Comparison of ENCODE assay signal across 2 cellular contexts in the genomic region with DNA sequence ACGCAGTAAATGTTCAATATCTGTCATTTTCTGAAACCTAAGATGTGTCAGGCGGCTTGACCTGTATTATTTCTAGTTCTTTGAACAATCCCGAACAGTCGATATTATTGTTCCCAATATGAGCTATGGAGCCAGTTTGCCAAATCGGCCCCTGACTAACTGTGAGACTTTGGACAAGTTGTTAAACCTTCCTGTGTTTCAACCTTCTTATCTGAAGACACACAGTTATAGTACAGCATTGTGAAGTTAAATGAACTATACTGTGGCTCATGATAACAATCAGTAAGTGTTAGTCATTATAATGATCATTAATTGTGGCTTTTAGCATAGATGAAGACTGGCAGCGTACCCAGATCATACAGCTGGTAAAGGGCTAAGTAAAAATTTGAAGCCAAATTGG.
TF ChIP-seq lines count a peak whose summit lies in the region.

No MANE protein-coding gene starts in this region.

TF ChIP-seq in HCT116, 20 proteins besides CTCF, POLR2A, EP300 and RAD21:
- no peak for TF ChIP-seq CEBPB (IDR thresholded peaks at IDR 0.05; ENCODE audit: low read depth)
- no peak for TF ChIP-seq FOSL1 (IDR thresholded peaks at IDR 0.05; ENCODE audit: low read depth)
- TF ChIP-seq, protein P1, sequence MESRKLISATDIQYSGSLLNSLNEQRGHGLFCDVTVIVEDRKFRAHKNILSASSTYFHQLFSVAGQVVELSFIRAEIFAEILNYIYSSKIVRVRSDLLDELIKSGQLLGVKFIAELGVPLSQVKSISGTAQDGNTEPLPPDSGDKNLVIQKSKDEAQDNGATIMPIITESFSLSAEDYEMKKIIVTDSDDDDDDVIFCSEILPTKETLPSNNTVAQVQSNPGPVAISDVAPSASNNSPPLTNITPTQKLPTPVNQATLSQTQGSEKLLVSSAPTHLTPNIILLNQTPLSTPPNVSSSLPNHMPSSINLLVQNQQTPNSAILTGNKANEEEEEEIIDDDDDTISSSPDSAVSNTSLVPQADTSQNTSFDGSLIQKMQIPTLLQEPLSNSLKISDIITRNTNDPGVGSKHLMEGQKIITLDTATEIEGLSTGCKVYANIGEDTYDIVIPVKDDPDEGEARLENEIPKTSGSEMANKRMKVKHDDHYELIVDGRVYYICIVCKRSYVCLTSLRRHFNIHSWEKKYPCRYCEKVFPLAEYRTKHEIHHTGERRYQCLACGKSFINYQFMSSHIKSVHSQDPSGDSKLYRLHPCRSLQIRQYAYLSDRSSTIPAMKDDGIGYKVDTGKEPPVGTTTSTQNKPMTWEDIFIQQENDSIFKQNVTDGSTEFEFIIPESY (IDR thresholded peaks at IDR 0.05; ENCODE audit: extremely low read depth, insufficient replicate concordance, low read length): no peak
- no peak for TF ChIP-seq POLR2AphosphoS5 (IDR thresholded peaks at IDR 0.05; ENCODE audit: low read depth, low read length)
- TF ChIP-seq SRF (IDR thresholded peaks at IDR 0.05; ENCODE audit: low read depth): no peak
- no peak for TF ChIP-seq ZFX (IDR thresholded peaks at IDR 0.05)
- TF ChIP-seq YY1 (IDR thresholded peaks at IDR 0.05; ENCODE audit: extremely low read depth, insufficient replicate concordance, low read depth, low read length): no peak
- no peak for TF ChIP-seq SIN3A (IDR thresholded peaks at IDR 0.05; ENCODE audit: low read depth)
- no peak for TF ChIP-seq CBX3 (IDR thresholded peaks at IDR 0.05; ENCODE audit: low read depth)
- TF ChIP-seq EZH2 (IDR thresholded peaks at IDR 0.05): no peak
- TF ChIP-seq, protein P2, sequence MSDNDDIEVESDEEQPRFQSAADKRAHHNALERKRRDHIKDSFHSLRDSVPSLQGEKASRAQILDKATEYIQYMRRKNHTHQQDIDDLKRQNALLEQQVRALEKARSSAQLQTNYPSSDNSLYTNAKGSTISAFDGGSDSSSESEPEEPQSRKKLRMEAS (IDR thresholded peaks at IDR 0.05): no peak
- no peak for TF ChIP-seq JUND (IDR thresholded peaks at IDR 0.05)
- no peak for TF ChIP-seq SP1 (IDR thresholded peaks at IDR 0.05; ENCODE audit: low read depth)
- no peak for TF ChIP-seq ZNF274 (IDR thresholded peaks at IDR 0.05; ENCODE audit: low read depth, low read length)
- TF ChIP-seq, protein P3, sequence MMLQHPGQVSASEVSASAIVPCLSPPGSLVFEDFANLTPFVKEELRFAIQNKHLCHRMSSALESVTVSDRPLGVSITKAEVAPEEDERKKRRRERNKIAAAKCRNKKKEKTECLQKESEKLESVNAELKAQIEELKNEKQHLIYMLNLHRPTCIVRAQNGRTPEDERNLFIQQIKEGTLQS (IDR thresholded peaks at IDR 0.05): no peak
- no peak for TF ChIP-seq EZH2phosphoT487 (IDR thresholded peaks at IDR 0.05; ENCODE audit: borderline replicate concordance)
- no peak for TF ChIP-seq EGR1 (IDR thresholded peaks at IDR 0.05; ENCODE audit: low read depth)
- TF ChIP-seq, protein P4, sequence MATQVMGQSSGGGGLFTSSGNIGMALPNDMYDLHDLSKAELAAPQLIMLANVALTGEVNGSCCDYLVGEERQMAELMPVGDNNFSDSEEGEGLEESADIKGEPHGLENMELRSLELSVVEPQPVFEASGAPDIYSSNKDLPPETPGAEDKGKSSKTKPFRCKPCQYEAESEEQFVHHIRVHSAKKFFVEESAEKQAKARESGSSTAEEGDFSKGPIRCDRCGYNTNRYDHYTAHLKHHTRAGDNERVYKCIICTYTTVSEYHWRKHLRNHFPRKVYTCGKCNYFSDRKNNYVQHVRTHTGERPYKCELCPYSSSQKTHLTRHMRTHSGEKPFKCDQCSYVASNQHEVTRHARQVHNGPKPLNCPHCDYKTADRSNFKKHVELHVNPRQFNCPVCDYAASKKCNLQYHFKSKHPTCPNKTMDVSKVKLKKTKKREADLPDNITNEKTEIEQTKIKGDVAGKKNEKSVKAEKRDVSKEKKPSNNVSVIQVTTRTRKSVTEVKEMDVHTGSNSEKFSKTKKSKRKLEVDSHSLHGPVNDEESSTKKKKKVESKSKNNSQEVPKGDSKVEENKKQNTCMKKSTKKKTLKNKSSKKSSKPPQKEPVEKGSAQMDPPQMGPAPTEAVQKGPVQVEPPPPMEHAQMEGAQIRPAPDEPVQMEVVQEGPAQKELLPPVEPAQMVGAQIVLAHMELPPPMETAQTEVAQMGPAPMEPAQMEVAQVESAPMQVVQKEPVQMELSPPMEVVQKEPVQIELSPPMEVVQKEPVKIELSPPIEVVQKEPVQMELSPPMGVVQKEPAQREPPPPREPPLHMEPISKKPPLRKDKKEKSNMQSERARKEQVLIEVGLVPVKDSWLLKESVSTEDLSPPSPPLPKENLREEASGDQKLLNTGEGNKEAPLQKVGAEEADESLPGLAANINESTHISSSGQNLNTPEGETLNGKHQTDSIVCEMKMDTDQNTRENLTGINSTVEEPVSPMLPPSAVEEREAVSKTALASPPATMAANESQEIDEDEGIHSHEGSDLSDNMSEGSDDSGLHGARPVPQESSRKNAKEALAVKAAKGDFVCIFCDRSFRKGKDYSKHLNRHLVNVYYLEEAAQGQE (IDR thresholded peaks at IDR 0.05; ENCODE audit: low read depth): no peak
- no peak for TF ChIP-seq TCF7L2 (IDR thresholded peaks at IDR 0.05; ENCODE audit: borderline replicate concordance, extremely low read depth, insufficient read depth, insufficient read length)
- TF ChIP-seq ELF1 (IDR thresholded peaks at IDR 0.05; ENCODE audit: borderline replicate concordance, low read depth): no peak

TF ChIP-seq in HepG2, 621 proteins besides CTCF, POLR2A, EP300 and RAD21:
- TF ChIP-seq, protein P5, sequence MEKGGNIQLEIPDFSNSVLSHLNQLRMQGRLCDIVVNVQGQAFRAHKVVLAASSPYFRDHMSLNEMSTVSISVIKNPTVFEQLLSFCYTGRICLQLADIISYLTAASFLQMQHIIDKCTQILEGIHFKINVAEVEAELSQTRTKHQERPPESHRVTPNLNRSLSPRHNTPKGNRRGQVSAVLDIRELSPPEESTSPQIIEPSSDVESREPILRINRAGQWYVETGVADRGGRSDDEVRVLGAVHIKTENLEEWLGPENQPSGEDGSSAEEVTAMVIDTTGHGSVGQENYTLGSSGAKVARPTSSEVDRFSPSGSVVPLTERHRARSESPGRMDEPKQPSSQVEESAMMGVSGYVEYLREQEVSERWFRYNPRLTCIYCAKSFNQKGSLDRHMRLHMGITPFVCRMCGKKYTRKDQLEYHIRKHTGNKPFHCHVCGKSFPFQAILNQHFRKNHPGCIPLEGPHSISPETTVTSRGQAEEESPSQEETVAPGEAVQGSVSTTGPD (CRISPR knock-in tag; IDR thresholded peaks at IDR 0.05): no peak
- TF ChIP-seq RBM39 (IDR thresholded peaks at IDR 0.05; ENCODE audit: low read depth, low read length, poor library complexity, severe bottlenecking) (no peak), ZNF790 (CRISPR knock-in tag; IDR thresholded peaks at IDR 0.05; ENCODE audit: borderline replicate concordance) (no peak), ZNF101 (CRISPR knock-in tag; IDR thresholded peaks at IDR 0.05; ENCODE audit: borderline replicate concordance, low read depth) (no peak), NFRKB (IDR thresholded peaks at IDR 0.05) (no peak), ZNF556 (CRISPR knock-in tag; IDR thresholded peaks at IDR 0.05; ENCODE audit: borderline replicate concordance) (no peak), ZNF329 (CRISPR knock-in tag; IDR thresholded peaks at IDR 0.05; ENCODE audit: low read depth) (no peak), ATRX (CRISPR knock-in tag; IDR thresholded peaks at IDR 0.05; ENCODE audit: borderline replicate concordance) (no peak), ZNF317 (CRISPR knock-in tag; IDR thresholded peaks at IDR 0.05) (no peak), ZNF75D (CRISPR knock-in tag; IDR thresholded peaks at IDR 0.05; ENCODE audit: borderline replicate concordance) (no peak), ZNF878 (CRISPR knock-in tag; IDR thresholded peaks at IDR 0.05) (no peak)
- TF ChIP-seq, protein P6, sequence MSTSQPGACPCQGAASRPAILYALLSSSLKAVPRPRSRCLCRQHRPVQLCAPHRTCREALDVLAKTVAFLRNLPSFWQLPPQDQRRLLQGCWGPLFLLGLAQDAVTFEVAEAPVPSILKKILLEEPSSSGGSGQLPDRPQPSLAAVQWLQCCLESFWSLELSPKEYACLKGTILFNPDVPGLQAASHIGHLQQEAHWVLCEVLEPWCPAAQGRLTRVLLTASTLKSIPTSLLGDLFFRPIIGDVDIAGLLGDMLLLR (CRISPR knock-in tag; IDR thresholded peaks at IDR 0.05): no peak
- TF ChIP-seq, protein P7, sequence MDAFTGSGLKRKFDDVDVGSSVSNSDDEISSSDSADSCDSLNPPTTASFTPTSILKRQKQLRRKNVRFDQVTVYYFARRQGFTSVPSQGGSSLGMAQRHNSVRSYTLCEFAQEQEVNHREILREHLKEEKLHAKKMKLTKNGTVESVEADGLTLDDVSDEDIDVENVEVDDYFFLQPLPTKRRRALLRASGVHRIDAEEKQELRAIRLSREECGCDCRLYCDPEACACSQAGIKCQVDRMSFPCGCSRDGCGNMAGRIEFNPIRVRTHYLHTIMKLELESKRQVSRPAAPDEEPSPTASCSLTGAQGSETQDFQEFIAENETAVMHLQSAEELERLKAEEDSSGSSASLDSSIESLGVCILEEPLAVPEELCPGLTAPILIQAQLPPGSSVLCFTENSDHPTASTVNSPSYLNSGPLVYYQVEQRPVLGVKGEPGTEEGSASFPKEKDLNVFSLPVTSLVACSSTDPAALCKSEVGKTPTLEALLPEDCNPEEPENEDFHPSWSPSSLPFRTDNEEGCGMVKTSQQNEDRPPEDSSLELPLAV (CRISPR knock-in tag; conservative IDR thresholded peaks at IDR 0.05; ENCODE audit: low read depth): no peak
- TF ChIP-seq, protein P8, sequence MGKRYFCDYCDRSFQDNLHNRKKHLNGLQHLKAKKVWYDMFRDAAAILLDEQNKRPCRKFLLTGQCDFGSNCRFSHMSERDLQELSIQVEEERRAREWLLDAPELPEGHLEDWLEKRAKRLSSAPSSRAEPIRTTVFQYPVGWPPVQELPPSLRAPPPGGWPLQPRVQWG (CRISPR knock-in tag; IDR thresholded peaks at IDR 0.05; ENCODE audit: borderline replicate concordance, low read depth): no peak
- TF ChIP-seq, protein P9, sequence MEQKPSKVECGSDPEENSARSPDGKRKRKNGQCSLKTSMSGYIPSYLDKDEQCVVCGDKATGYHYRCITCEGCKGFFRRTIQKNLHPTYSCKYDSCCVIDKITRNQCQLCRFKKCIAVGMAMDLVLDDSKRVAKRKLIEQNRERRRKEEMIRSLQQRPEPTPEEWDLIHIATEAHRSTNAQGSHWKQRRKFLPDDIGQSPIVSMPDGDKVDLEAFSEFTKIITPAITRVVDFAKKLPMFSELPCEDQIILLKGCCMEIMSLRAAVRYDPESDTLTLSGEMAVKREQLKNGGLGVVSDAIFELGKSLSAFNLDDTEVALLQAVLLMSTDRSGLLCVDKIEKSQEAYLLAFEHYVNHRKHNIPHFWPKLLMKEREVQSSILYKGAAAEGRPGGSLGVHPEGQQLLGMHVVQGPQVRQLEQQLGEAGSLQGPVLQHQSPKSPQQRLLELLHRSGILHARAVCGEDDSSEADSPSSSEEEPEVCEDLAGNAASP (CRISPR knock-in tag; IDR thresholded peaks at IDR 0.05; ENCODE audit: borderline replicate concordance): no peak
- TF ChIP-seq, protein P10, sequence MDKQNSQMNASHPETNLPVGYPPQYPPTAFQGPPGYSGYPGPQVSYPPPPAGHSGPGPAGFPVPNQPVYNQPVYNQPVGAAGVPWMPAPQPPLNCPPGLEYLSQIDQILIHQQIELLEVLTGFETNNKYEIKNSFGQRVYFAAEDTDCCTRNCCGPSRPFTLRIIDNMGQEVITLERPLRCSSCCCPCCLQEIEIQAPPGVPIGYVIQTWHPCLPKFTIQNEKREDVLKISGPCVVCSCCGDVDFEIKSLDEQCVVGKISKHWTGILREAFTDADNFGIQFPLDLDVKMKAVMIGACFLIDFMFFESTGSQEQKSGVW (CRISPR knock-in tag; IDR thresholded peaks at IDR 0.05; ENCODE audit: borderline replicate concordance): no peak
- TF ChIP-seq, protein P11, sequence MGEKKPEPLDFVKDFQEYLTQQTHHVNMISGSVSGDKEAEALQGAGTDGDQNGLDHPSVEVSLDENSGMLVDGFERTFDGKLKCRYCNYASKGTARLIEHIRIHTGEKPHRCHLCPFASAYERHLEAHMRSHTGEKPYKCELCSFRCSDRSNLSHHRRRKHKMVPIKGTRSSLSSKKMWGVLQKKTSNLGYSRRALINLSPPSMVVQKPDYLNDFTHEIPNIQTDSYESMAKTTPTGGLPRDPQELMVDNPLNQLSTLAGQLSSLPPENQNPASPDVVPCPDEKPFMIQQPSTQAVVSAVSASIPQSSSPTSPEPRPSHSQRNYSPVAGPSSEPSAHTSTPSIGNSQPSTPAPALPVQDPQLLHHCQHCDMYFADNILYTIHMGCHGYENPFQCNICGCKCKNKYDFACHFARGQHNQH (CRISPR knock-in tag; IDR thresholded peaks at IDR 0.05): no peak
